Comparison of ENCODE assay signal across 8 cellular contexts in the genomic region with DNA sequence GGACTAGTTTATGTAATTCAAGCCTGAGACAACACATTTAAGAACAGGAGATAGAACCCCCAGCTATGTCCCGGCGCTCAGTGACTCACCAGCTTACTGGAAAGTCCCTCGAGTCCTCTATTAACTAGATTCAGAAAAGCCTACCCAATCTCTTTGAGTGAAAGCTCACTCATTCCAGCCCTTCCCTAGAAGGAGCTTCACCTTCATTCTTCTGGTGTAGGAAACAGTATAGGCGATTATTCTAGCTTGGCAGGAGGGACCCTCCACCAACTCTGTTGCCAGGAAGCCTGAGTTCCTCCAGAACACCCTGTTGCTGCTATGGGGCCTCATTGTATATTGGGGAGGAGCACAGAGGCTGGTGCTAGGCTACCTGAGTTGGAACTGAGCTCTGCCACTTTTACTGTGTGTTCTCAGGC. TPM values are rescaled to one million over a fixed set of nuclear protein-coding genes. Genes with fewer than 3 reads are reported as not detected.
DNase-seq lines count a peak whose midpoint lies in the region; ATAC-seq and TF ChIP-seq lines count a peak whose summit lies in the region.

No MANE protein-coding gene starts in this region.

- H2BK5ac ChIP-seq in IMR-90 (ENCODE audit: low read depth, low read length, poor library complexity, severe bottlenecking) = peak overlapping the region; percentile 50

- H4K91ac ChIP-seq in IMR-90 (ENCODE audit: insufficient read depth, low read depth, low read length) = peak overlapping the region; percentile 63; the same call in 1 of the 2 replicates

- peak overlapping the region; percentile 85 for H3K14ac ChIP-seq in IMR-90 (replicated peaks; ENCODE audit: low read depth, low read length)

- no TSS peak for BruUV-seq in IMR-90 (replicated peaks; lab: Mats Ljungman, UMichigan)

- no peak for TF ChIP-seq RAD21 in IMR-90 (IDR thresholded peaks at IDR 0.05; ENCODE audit: low read length)

- ATAC-seq in GM18499 (IDR thresholded peaks at IDR 0.05; ENCODE audit: insufficient read depth, unreplicated experiment) (peak; percentile 94), GM23338 (peak; percentile 83), IMR-90 (ENCODE audit: low read depth) (peak; percentile 95), natural killer cell (peak in 2 of 3 donors; percentile 37 to 68), left colon (no peak)
- peak; percentile 50 for ATAC-seq in activated naive CD8-positive, alpha-beta T cell treated with anti-CD3 and anti-CD28 coated beads, Interleukin-2, amount 10 ng/mL, durations not matched to agents 7 days and 5 days (ENCODE audit: low read depth)

- peaks cover 13% of the 10 kb centered on the region for H3K9me1 ChIP-seq in IMR-90 (ENCODE audit: insufficient read depth, low read length)

- H4K8ac ChIP-seq in IMR-90 (ENCODE audit: low read depth in 2 of 2, low read length in 2 of 2) = peak overlapping the region; percentile 31 to 44; a peak in 1 of 4 replicates

- H3K18ac ChIP-seq in IMR-90 (ENCODE audit: low read depth, low read length) = peak overlapping the region; percentile 42; the same call in 1 of the 2 replicates

- TF ChIP-seq CTCF in GM23338 (conservative IDR thresholded peaks at IDR 0.05; ENCODE audit: low read depth in 2 of 2) = no peak
- TF ChIP-seq CTCF in IMR-90 (conservative IDR thresholded peaks at IDR 0.05; ENCODE audit: low read depth, low read length) = no peak
- no peak for TF ChIP-seq CTCF in natural killer cell (IDR thresholded peaks at IDR 0.05)

- H2AFZ ChIP-seq in GM23338 = no peak overlapping the region
- H2AFZ ChIP-seq in IMR-90 (replicated peaks; ENCODE audit: low read length, poor library complexity) = peak overlapping the region; percentile 79

- peak overlapping the region; percentile 75 for H3K4ac ChIP-seq in IMR-90 (ENCODE audit: low read depth, low read length)

- dilution Hi-C loops in IMR-90 (cut with HindIII; ENCODE audit: low sequenced_read_pairs, unreplicated experiment) = no loop called here

- H3K23ac ChIP-seq in IMR-90 (ENCODE audit: low read depth, low read length) = peak overlapping the region; percentile 64

- H3K56ac ChIP-seq in IMR-90 (ENCODE audit: extremely low read depth, insufficient read depth, low read length) = 0 out of 2 replicates have a peak overlapping the region, but pooled peaks have one; percentile 47

- 0 out of 2 replicates have a peak, but pooled peaks cover 8% of the 10 kb centered on the region for H3F3A ChIP-seq in GM23338 (replicated peaks; ENCODE audit: low read depth)

- H3K36me3 ChIP-seq in GM23338 (ENCODE audit: insufficient read depth) = no peaks in the 10 kb centered on the region
- peaks cover 6% of the 10 kb centered on the region for H3K36me3 ChIP-seq in IMR-90 (ENCODE audit: control insufficient read depth, insufficient read depth, low read length)

- POLR2A ChIA-PET in IMR-90 (lab: Charles Lee; ENCODE audit: unreplicated experiment) = no interaction called here
- POLR2A ChIA-PET in activated naive CD8-positive, alpha-beta T cell treated with anti-CD3 and anti-CD28 coated beads, Interleukin-2, amount 10 ng/mL, durations not matched to agents 7 days and 5 days (lab: Charles Lee) = no interaction called here

- no peaks in the 10 kb centered on the region for H3K27me3 ChIP-seq in GM23338 (ENCODE audit: insufficient read depth)
- no peaks in the 10 kb centered on the region for H3K27me3 ChIP-seq in IMR-90 (ENCODE audit: control insufficient read depth, insufficient read depth, low read length)

- H3K36me3 Mint-ChIP-seq in GM23338 (ENCODE audit: low read depth) = peaks cover 21% of the 10 kb centered on the region
- no peaks in the 10 kb centered on the region for H3K36me3 Mint-ChIP-seq in activated naive CD8-positive, alpha-beta T cell treated with anti-CD3 and anti-CD28 coated beads, Interleukin-2, amount 10 ng/mL, durations not matched to agents 7 days and 5 days
- no peaks in the 10 kb centered on the region for H3K36me3 Mint-ChIP-seq in natural killer cell

- H3K4me3 Mint-ChIP-seq in GM23338 (no peak overlapping the region), natural killer cell (no peak overlapping the region)
- no peak overlapping the region for H3K4me3 Mint-ChIP-seq in activated naive CD8-positive, alpha-beta T cell treated with anti-CD3 and anti-CD28 coated beads, Interleukin-2, amount 10 ng/mL, durations not matched to agents 7 days and 5 days

- WGBS in IMR-90 (ENCODE audit: extremely low coverage in 2 of 2, insufficient read length in 1 of 2), 2 experiments = no CpG with 5 or more reads among the region's 4 CpGs

- H3K9me3 ChIP-seq in IMR-90 (ENCODE audit: control insufficient read depth, insufficient read depth, low read length) = no peaks in the 10 kb centered on the region

- in situ Hi-C loops in IMR-90 (cut with MboI; ENCODE audit: low sequenced_read_pairs) = no loop called here

- H3K4me3 ChIP-seq in GM23338 = no peak overlapping the region
- H3K4me3 ChIP-seq in IMR-90 (ENCODE audit: insufficient read depth, low read depth, low read length) = no peak overlapping the region

- peaks cover 12% of the 10 kb centered on the region; the same call in 2 of the 3 replicates for H3K4me1 Mint-ChIP-seq in GM23338
- H3K4me1 Mint-ChIP-seq in activated naive CD8-positive, alpha-beta T cell treated with anti-CD3 and anti-CD28 coated beads, Interleukin-2, amount 10 ng/mL, durations not matched to agents 7 days and 5 days = no peaks in the 10 kb centered on the region
- no peaks in the 10 kb centered on the region for H3K4me1 Mint-ChIP-seq in natural killer cell

- no peak overlapping the region for H2AK9ac ChIP-seq in IMR-90 (replicated peaks; ENCODE audit: low read depth, low read length, poor library complexity)

- peaks cover 11% of the 10 kb centered on the region for H3K27me3 Mint-ChIP-seq in GM23338 (ENCODE audit: insufficient read depth, low read depth, poor library complexity)
- no peaks in the 10 kb centered on the region for H3K27me3 Mint-ChIP-seq in activated naive CD8-positive, alpha-beta T cell treated with anti-CD3 and anti-CD28 coated beads, Interleukin-2, amount 10 ng/mL, durations not matched to agents 7 days and 5 days
- H3K27me3 Mint-ChIP-seq in natural killer cell (ENCODE audit: low read depth in 2 of 2) = no peaks in the 10 kb centered on the region

- H3K4me2 ChIP-seq in GM23338 (no peak overlapping the region), IMR-90 (ENCODE audit: low read depth, low read length) (no peak overlapping the region)

- TF ChIP-seq POLR2A in IMR-90 (IDR thresholded peaks at IDR 0.05; ENCODE audit: low read depth, low read length) = no peak

- peak overlapping the region; percentile 96 for H2BK15ac ChIP-seq in IMR-90 (ENCODE audit: low read depth, low read length)

- H4K20me1 ChIP-seq in GM23338 (replicated peaks; ENCODE audit: insufficient read depth) (no peaks in the 10 kb centered on the region), IMR-90 (ENCODE audit: insufficient read depth, low read length) (no peaks in the 10 kb centered on the region)

- peak overlapping the region; percentile 14; the same call in 1 of the 2 replicates for H4K5ac ChIP-seq in IMR-90 (ENCODE audit: low read depth, low read length)

- H3K9me2 ChIP-seq in GM23338 (ENCODE audit: insufficient read depth) = no peaks in the 10 kb centered on the region

- peak overlapping the region; percentile 70; the same call in 1 of the 2 replicates for H2AK5ac ChIP-seq in IMR-90 (ENCODE audit: low read depth, low read length)

- H3K4me1 ChIP-seq in GM23338 (ENCODE audit: insufficient read depth) (peaks cover 6% of the 10 kb centered on the region), IMR-90 (ENCODE audit: control insufficient read depth, insufficient read depth, low read length) (peaks cover 7% of the 10 kb centered on the region)

- intact Hi-C loops in IMR-90 (cut with micrococcal nuclease) (no loop called here), natural killer cell (cut with micrococcal nuclease) (no loop called here), left colon (cut with DNase I, micrococcal nuclease) (no loop called here)

- peak overlapping the region; percentile 82; the same call in 1 of the 2 replicates for H2BK20ac ChIP-seq in IMR-90 (ENCODE audit: low read depth, low read length)

- H3K9me3 Mint-ChIP-seq in GM23338 = no peaks in the 10 kb centered on the region
- no peaks in the 10 kb centered on the region for H3K9me3 Mint-ChIP-seq in activated naive CD8-positive, alpha-beta T cell treated with anti-CD3 and anti-CD28 coated beads, Interleukin-2, amount 10 ng/mL, durations not matched to agents 7 days and 5 days
- no peaks in the 10 kb centered on the region for H3K9me3 Mint-ChIP-seq in natural killer cell

- H3K27ac Mint-ChIP-seq in GM23338 = no peak overlapping the region
- no peak overlapping the region for H3K27ac Mint-ChIP-seq in activated naive CD8-positive, alpha-beta T cell treated with anti-CD3 and anti-CD28 coated beads, Interleukin-2, amount 10 ng/mL, durations not matched to agents 7 days and 5 days
- H3K27ac Mint-ChIP-seq in natural killer cell = no peak overlapping the region

- 0 out of 4 replicates have a peak, but pooled peaks cover 0 to 3% of the 10 kb centered on the region in 2 experiments for H3K79me1 ChIP-seq in IMR-90 (ENCODE audit: low read depth in 1 of 2, low read length in 2 of 2)

- CTCF ChIA-PET in IMR-90 (lab: Yijun Ruan, JAX) = no interaction called here

- no peaks in the 10 kb centered on the region for H3K79me2 ChIP-seq in GM23338 (replicated peaks; ENCODE audit: insufficient read depth)

- H2BK120ac ChIP-seq in IMR-90 (ENCODE audit: low read depth, low read length) = peak overlapping the region; percentile 86; the same call in 1 of the 2 replicates

- no peak overlapping the region for H3K9ac ChIP-seq in IMR-90 (ENCODE audit: low read depth, low read length)

- DNase-seq in GM23338 (ENCODE audit: low spot score) = peak; percentile 57
- DNase-seq in IMR-90 = peak; percentile 93
- no peak for DNase-seq in activated naive CD8-positive, alpha-beta T cell treated with anti-CD3 and anti-CD28 coated beads, Interleukin-2, amount 10 ng/mL, durations not matched to agents 7 days and 5 days
- no peak for DNase-seq in natural killer cell
- DNase-seq in left colon = no peak
- DNase-seq in NCI-H1105 treated with DMSO at 0.1 percent for 48 hours (lab: John Stamatoyannopoulos, UW) = no peak
- DNase-seq in middle frontal gyrus (ENCODE audit: extremely low spot score, low spot score) = no peak

- H3K27ac ChIP-seq in GM23338 (ENCODE audit: low read depth) = peak overlapping the region; percentile 86
- H3K27ac ChIP-seq in IMR-90 (ENCODE audit: insufficient read depth, low read length) = peak overlapping the region; percentile 54; the same call in 1 of the 2 replicates

TF ChIP-seq in IMR-90, 13 proteins besides CTCF, POLR2A, EP300 and RAD21 (continues in another document):
- peak; percentile 22; the same call in 1 of the 2 replicates for TF ChIP-seq MAZ (IDR thresholded peaks at IDR 0.05; ENCODE audit: borderline replicate concordance, low read depth, low read length)

RNA-seq across cellular contexts. Expression of a gene that starts 57.2 kb away (rescaled TPM):
- total RNA-seq in GM23338 (2014; rRNA removed; shearing (Covaris generic)) = 48.1 and 48.9 TPM in 2 replicates
- 37.1 and 39.3 TPM in 2 replicates for polyA plus RNA-seq in GM23338 (2016; fragmentation: Nextera tagmentation; extraction: Ambion mirVana)
- total RNA-seq in IMR-90 (2012; rRNA removed) = 21.7 and 23.6 TPM in 2 replicates
- 11.7 and 15.5 TPM in 2 replicates for polyA plus RNA-seq in IMR-90 (2012; rRNA removed)
- polyA plus RNA-seq in IMR-90 (2012; cell fraction: cytosol; rRNA removed) = 3.3 and 4.2 TPM in 2 replicates
- 2.8 and 13.2 TPM in 2 replicates for polyA plus RNA-seq in IMR-90 (2012; cell fraction: nucleus; rRNA removed; ENCODE audit: low replicate concordance)
- total RNA-seq in activated naive CD8-positive, alpha-beta T cell treated with anti-CD3 and anti-CD28 coated beads, Interleukin-2, amount 10 ng/mL, durations not matched to agents 7 days and 5 days = 10 to 100 TPM; 60.3 to 62.7 TPM
- 10 to 100 TPM; 57.1 to 79.5 (median 61.8) TPM for total RNA-seq in natural killer cell
- total RNA-seq in left colon = 10 to 100 TPM; 32.4 to 35.4 TPM

Comparison
In these comparisons a context has a peak if more than half of its experiments do, and no peak if none do; other contexts are left out.
1. DNase-seq: peak in GM23338 (single experiment) and IMR-90 (single experiment); none in activated naive CD8-positive, alpha-beta T cell treated with anti-CD3 and anti-CD28 coated beads, Interleukin-2, amount 10 ng/mL, durations not matched to agents 7 days and 5 days (single experiment), natural killer cell (single experiment), left colon (0 of 2), NCI-H1105 treated with DMSO at 0.1 percent for 48 hours (single experiment) and middle frontal gyrus (single experiment).